ENCODE assay signal across 1 cellular context in genomic region chr18:58229162-58229561, GRCh38.
TF ChIP-seq lines count a peak whose summit lies in the region.

No MANE protein-coding gene starts in this region.

TF ChIP-seq in H1, 55 proteins besides CTCF, POLR2A, EP300 and RAD21 (continued from another document):
- TF ChIP-seq E2F6 (IDR thresholded peaks at IDR 0.05), result no peak
- TF ChIP-seq TAF1 (IDR thresholded peaks at IDR 0.05; ENCODE audit: low read depth, low read length), result no peak
- no peak for TF ChIP-seq EZH2 (IDR thresholded peaks at IDR 0.05; ENCODE audit: low read depth, low read length, severe bottlenecking)
- no peak for TF ChIP-seq JUND (IDR thresholded peaks at IDR 0.05; ENCODE audit: low read length)
- TF ChIP-seq BCL11A (IDR thresholded peaks at IDR 0.05; ENCODE audit: low read depth in 2 of 2, low read length in 2 of 2), result no peak
- TF ChIP-seq KDM5A (IDR thresholded peaks at IDR 0.05; ENCODE audit: low read length), result no peak
- TF ChIP-seq CHD7 (IDR thresholded peaks at IDR 0.05; ENCODE audit: insufficient replicate concordance, low read length), result no peak
- no peak for TF ChIP-seq EGR1 (IDR thresholded peaks at IDR 0.05; ENCODE audit: borderline replicate concordance, low read depth, low read length)
- no peak for TF ChIP-seq SAP30 (IDR thresholded peaks at IDR 0.05; ENCODE audit: insufficient read depth, insufficient replicate concordance, low read length)
- no peak for TF ChIP-seq SP2 (IDR thresholded peaks at IDR 0.05; ENCODE audit: low read length)
- no peak for TF ChIP-seq GABPA (IDR thresholded peaks at IDR 0.05; ENCODE audit: borderline replicate concordance, insufficient read depth, low read length)
- no peak for TF ChIP-seq GTF2F1 (IDR thresholded peaks at IDR 0.05; ENCODE audit: borderline replicate concordance, low read depth, low read length)
- no peak for TF ChIP-seq ASH2L (IDR thresholded peaks at IDR 0.05; ENCODE audit: low read length)
